Comparison of ENCODE assay signal across 1 cellular context in the genomic region with DNA sequence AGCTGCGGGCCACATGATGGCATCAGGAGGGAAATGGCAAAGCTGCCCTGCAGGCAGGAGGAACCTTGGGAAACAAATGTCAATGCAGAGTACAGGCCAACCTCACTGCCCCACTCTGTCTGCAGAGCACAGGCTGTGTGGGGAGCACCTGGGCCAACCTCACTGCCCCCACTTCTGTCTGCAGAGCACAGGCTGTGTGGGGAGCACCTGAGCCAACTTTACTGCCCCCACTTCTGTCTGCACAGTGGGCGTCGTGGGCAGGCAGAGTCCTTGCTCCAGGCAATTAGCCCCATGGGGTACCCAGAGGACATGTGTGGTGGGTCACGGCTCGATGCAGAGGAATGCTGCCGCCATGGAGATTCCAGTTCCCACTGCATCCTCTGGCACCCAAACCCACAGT.
TF ChIP-seq lines count a peak whose summit lies in the region.

No MANE protein-coding gene starts in this region.

TF ChIP-seq in H1, 55 proteins besides CTCF, POLR2A, EP300 and RAD21:
- TF ChIP-seq SIN3A (conservative IDR thresholded peaks at IDR 0.05 in 1 of 2, IDR thresholded peaks at IDR 0.05 in 1 of 2; ENCODE audit: low read depth in 1 of 2, low read length in 2 of 2) (no peak), TBP (IDR thresholded peaks at IDR 0.05; ENCODE audit: low read depth, low read length) (no peak), TEAD4 (IDR thresholded peaks at IDR 0.05; ENCODE audit: low read depth, low read length) (no peak), BRCA1 (IDR thresholded peaks at IDR 0.05; ENCODE audit: low read depth, low read length) (no peak), SP2 (IDR thresholded peaks at IDR 0.05; ENCODE audit: low read length) (no peak), ASH2L (IDR thresholded peaks at IDR 0.05; ENCODE audit: low read length) (no peak), TAF1 (IDR thresholded peaks at IDR 0.05; ENCODE audit: low read depth, low read length) (no peak)
- TF ChIP-seq, protein P1, sequence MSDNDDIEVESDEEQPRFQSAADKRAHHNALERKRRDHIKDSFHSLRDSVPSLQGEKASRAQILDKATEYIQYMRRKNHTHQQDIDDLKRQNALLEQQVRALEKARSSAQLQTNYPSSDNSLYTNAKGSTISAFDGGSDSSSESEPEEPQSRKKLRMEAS (IDR thresholded peaks at IDR 0.05) = no peak
